22 cellular contexts compared by ENCODE assay signal in genomic region chr5:142527664-142528295, GRCh38.
DNase-seq lines count a peak whose midpoint lies in the region; ATAC-seq and TF ChIP-seq lines count a peak whose summit lies in the region.
"Had no signal": no experiment of that assay in that cellular context is flagged by ENCODE, and none has a peak within 500 bp of the region (broad histone marks: within the 10 kb centered on the region; RNA-seq: fewer than 3 reads in every experiment).

No MANE protein-coding gene starts in this region.

- DNase-seq in DND-41 (no peak), PC-9 (no peak), left lobe of liver (ENCODE audit: low spot score) (no peak), occipital lobe (lab: John Stamatoyannopoulos, UW) (no peak), iPS-NIHi7 (ENCODE audit: extremely low spot score) (no peak), NCI-H510A treated with DMSO at 0.1 percent for 48 hours (lab: John Stamatoyannopoulos, UW) (no peak)
- DNase-seq: activated CD4-positive, alpha-beta T cell treated with anti-CD3 and anti-CD28 coated beads, Interleukin-2, amount 50 U/mL, for 4 hours; activated CD8-positive, alpha-beta memory T cell treated with anti-CD3 and anti-CD28 coated beads, Interleukin-2, amount 50 U/mL, for 4 hours; activated naive CD4-positive, alpha-beta T cell treated with anti-CD3 and anti-CD28 coated beads, Interleukin-2, amount 50 U/mL, for 16 hours; aorta; GDM1; HCEC 1CT; heart left ventricle; left colon; NCI-H2171 treated with DMSO at 0.1 percent for 48 hours; NCI-H526; stimulated activated CD8-positive, alpha-beta memory T cell treated with anti-CD3 and anti-CD28 coated beads, Interleukin-4, amount 100 ng/mL, for 48 hours had no signal

- POLR2A ChIA-PET in PC-9 (lab: Charles Lee; ENCODE audit: unreplicated experiment): interaction anchor here (0.5 to 0.6 kb wide), 3 partner anchors 56 to 678 kb away, joined by 3 to 4 read pairs (median 4); no protein-coding TSS in a partner anchor

- H4K20me1 ChIP-seq in DND-41 (ENCODE audit: insufficient read depth, low read length): no peaks in the 10 kb centered on the region
- H4K20me1 ChIP-seq in PC-9 (ENCODE audit: insufficient read depth): no peaks in the 10 kb centered on the region

- ATAC-seq in DND-41 (ENCODE audit: insufficient read depth, low read depth) (no peak), HG02798 (IDR thresholded peaks at IDR 0.05; ENCODE audit: poor library complexity, unreplicated experiment) (peak; percentile 47), left lobe of liver (peak; percentile 24), GM18867 (IDR thresholded peaks at IDR 0.05; ENCODE audit: unreplicated experiment) (no peak)
- ATAC-seq: heart left ventricle, left colon, SK-N-SH treated with all-trans-retinoic acid at 6 μM for 48 hours had no signal

- H3K27ac ChIP-seq in DND-41 (ENCODE audit: low read length) (no peak overlapping the region), PC-9 (peak overlapping the region; percentile 56)
- H3K27ac ChIP-seq: C4-2B, heart left ventricle, tibial nerve had no signal

- TF ChIP-seq CTCF in DND-41 (IDR thresholded peaks at IDR 0.05; ENCODE audit: borderline replicate concordance, extremely low read depth, low read length, poor library complexity, severe bottlenecking) (no peak), PC-9 (conservative IDR thresholded peaks at IDR 0.05) (no peak)

- H3K4me3 ChIP-seq in DND-41 (ENCODE audit: low read depth in 1 of 2, low read length in 2 of 2): no peak overlapping the region
- no peak overlapping the region for H3K4me3 ChIP-seq in PC-9
- H3K4me3 ChIP-seq: heart left ventricle, tibial nerve had no signal

- H3K9me3 ChIP-seq in DND-41 (ENCODE audit: insufficient read depth, low read length, severe bottlenecking): no peaks in the 10 kb centered on the region
- no peaks in the 10 kb centered on the region for H3K9me3 ChIP-seq in PC-9 (ENCODE audit: insufficient read depth, low read depth)
- H3K9me3 ChIP-seq: heart left ventricle, tibial nerve had no signal

- intact Hi-C loops in PC-9 (cut with micrococcal nuclease; ENCODE audit: unreplicated experiment): loop anchor here (1.0 to 5.0 kb wide), 2 partner anchors 165 to 200 kb away; partner anchors contain the start of gene SPRY4

- H3K4me1 ChIP-seq in DND-41 (ENCODE audit: insufficient read depth, low read length) (peaks cover 6% of the 10 kb centered on the region), PC-9 (replicated peaks; ENCODE audit: insufficient read depth) (peaks cover 44% of the 10 kb centered on the region)
- H3K4me1 ChIP-seq: tibial nerve had no signal

- H3K9ac ChIP-seq in DND-41 (ENCODE audit: low read depth, low read length): no peak overlapping the region

- peaks cover 38% of the 10 kb centered on the region for H3F3A ChIP-seq in PC-9 (ENCODE audit: insufficient read depth, low read depth)

- no peaks in the 10 kb centered on the region for H3K9me2 ChIP-seq in PC-9 (ENCODE audit: insufficient read depth)

- H3K4me2 ChIP-seq in DND-41 (ENCODE audit: insufficient read depth, low read length) (no peak overlapping the region), PC-9 (peak overlapping the region; percentile 38)

- H3K36me3 ChIP-seq in DND-41 (ENCODE audit: insufficient read depth, low read length) (no peaks in the 10 kb centered on the region), PC-9 (ENCODE audit: low read depth) (no peaks in the 10 kb centered on the region)
- H3K36me3 ChIP-seq: heart left ventricle, tibial nerve had no signal

- H3K79me2 ChIP-seq in DND-41 (ENCODE audit: insufficient read depth, low read length): no peaks in the 10 kb centered on the region
- no peaks in the 10 kb centered on the region for H3K79me2 ChIP-seq in PC-9 (ENCODE audit: low read depth)

- BruUV-seq in PC-9 (replicated peaks; lab: Mats Ljungman, UMichigan): no TSS peak

- CTCF ChIA-PET in PC-9 (lab: Charles Lee): no interaction called here

- H2AFZ ChIP-seq in DND-41 (ENCODE audit: low read depth, low read length): peak overlapping the region; percentile 41; the same call in 1 of the 2 replicates
- no peak overlapping the region for H2AFZ ChIP-seq in PC-9

- H3K27me3 ChIP-seq in DND-41 (ENCODE audit: insufficient read depth, low read length, poor library complexity) (no peaks in the 10 kb centered on the region), PC-9 (ENCODE audit: insufficient read depth, low read depth) (no peaks in the 10 kb centered on the region)
- H3K27me3 ChIP-seq: heart left ventricle, tibial nerve had no signal

Comparison
In these comparisons a context has a peak if more than half of its experiments do, and no peak if none do; other contexts are left out.
1. ATAC-seq: peak in HG02798 (single experiment) and left lobe of liver (single experiment); none in DND-41 (single experiment) and GM18867 (single experiment).